In genomic region chr10:35446439-35446838, GRCh38 we compare ENCODE assay signal across 17 cellular contexts.
A peak's percentile ranks its signal among the peaks of the same experiment; 100 is the strongest.
DNase-seq lines count a peak whose midpoint lies in the region; ATAC-seq and TF ChIP-seq lines count a peak whose summit lies in the region.
"Had no signal": no experiment of that assay in that cellular context is flagged by ENCODE, and none has a peak within 500 bp of the region (broad histone marks: within the 10 kb centered on the region; RNA-seq: fewer than 3 reads in every experiment).

No MANE protein-coding gene starts in this region.

- H3K27me3 Mint-ChIP-seq in natural killer cell (ENCODE audit: low read depth in 2 of 2): no peaks in the 10 kb centered on the region
- H3K27me3 Mint-ChIP-seq in natural killer cell treated with Interleukin-12 subunit alpha and Interleukin-12 subunit beta and Interleukin-15 and Interleukin-18, amount 100 ng/mL, for 72 hours: no peaks in the 10 kb centered on the region
- H3K27me3 Mint-ChIP-seq in memory B cell: no peaks in the 10 kb centered on the region
- H3K27me3 Mint-ChIP-seq: activated naive CD8-positive, alpha-beta T cell treated with anti-CD3 and anti-CD28 coated beads, Interleukin-2, amount 10 ng/mL, durations not matched to agents 7 days and 5 days had no signal

- peak overlapping the region; percentile 75 for H3K27ac ChIP-seq in caudate nucleus (ENCODE audit: low read depth, low read length)

- no peak for ATAC-seq in natural killer cell
- ATAC-seq in natural killer cell treated with Interleukin-12 subunit alpha and Interleukin-12 subunit beta and Interleukin-15 and Interleukin-18, amount 100 ng/mL, for 72 hours: no peak
- ATAC-seq in memory B cell (ENCODE audit: low read depth): no peak
- ATAC-seq in HG03378 (IDR thresholded peaks at IDR 0.05; ENCODE audit: unreplicated experiment): no peak
- ATAC-seq in HG02623 (IDR thresholded peaks at IDR 0.05; ENCODE audit: unreplicated experiment): no peak
- ATAC-seq in HG03521 (IDR thresholded peaks at IDR 0.05; ENCODE audit: unreplicated experiment): no peak
- ATAC-seq: left lobe of liver had no signal

- intact Hi-C loops in natural killer cell (cut with micrococcal nuclease): loop anchor here (10.0 kb wide), 1 partner anchor 92 kb away; no protein-coding TSS in a partner anchor

- H3K4me3 Mint-ChIP-seq in natural killer cell (no peak overlapping the region), memory B cell (no peak overlapping the region)
- H3K4me3 Mint-ChIP-seq in natural killer cell treated with Interleukin-12 subunit alpha and Interleukin-12 subunit beta and Interleukin-15 and Interleukin-18, amount 100 ng/mL, for 72 hours: no peak overlapping the region
- H3K4me3 Mint-ChIP-seq: activated naive CD8-positive, alpha-beta T cell treated with anti-CD3 and anti-CD28 coated beads, Interleukin-2, amount 10 ng/mL, durations not matched to agents 7 days and 5 days; H9; nephron had no signal

- DNase-seq in natural killer cell (no peak), caudate nucleus (lab: John Stamatoyannopoulos, UW) (no peak), memory B cell (ENCODE audit: low spot score in 2 of 2) (no peak), GM19238 (ENCODE audit: insufficient read length, low spot score) (no peak)
- no peak for DNase-seq in natural killer cell treated with Interleukin-12 subunit alpha and Interleukin-12 subunit beta and Interleukin-15 and Interleukin-18, amount 100 ng/mL, for 72 hours (ENCODE audit: low spot score)
- DNase-seq: activated CD4-positive, alpha-beta T cell treated with anti-CD3 and anti-CD28 coated beads, Interleukin-2, amount 50 U/mL, for 1 hour; activated naive CD8-positive, alpha-beta T cell treated with anti-CD3 and anti-CD28 coated beads, Interleukin-2, amount 10 ng/mL, durations not matched to agents 7 days and 5 days; effector memory CD4-positive, alpha-beta T cell; GF-D8; H9; NCI-H2081 treated with DMSO at 0.1 percent for 48 hours; NCI-H524 had no signal

- H3K27ac Mint-ChIP-seq in natural killer cell (peak overlapping the region; percentile 92 to 97), memory B cell (peak overlapping the region; percentile 12)
- H3K27ac Mint-ChIP-seq in natural killer cell treated with Interleukin-12 subunit alpha and Interleukin-12 subunit beta and Interleukin-15 and Interleukin-18, amount 100 ng/mL, for 72 hours: peak overlapping the region in 1 of 2 donors; percentile 91
- H3K27ac Mint-ChIP-seq: activated naive CD8-positive, alpha-beta T cell treated with anti-CD3 and anti-CD28 coated beads, Interleukin-2, amount 10 ng/mL, durations not matched to agents 7 days and 5 days had no signal

- H3K9me3 Mint-ChIP-seq in natural killer cell (peaks cover 7 to 18% of the 10 kb centered on the region in 2 donors), memory B cell (peaks cover 15% of the 10 kb centered on the region)
- H3K9me3 Mint-ChIP-seq in natural killer cell treated with Interleukin-12 subunit alpha and Interleukin-12 subunit beta and Interleukin-15 and Interleukin-18, amount 100 ng/mL, for 72 hours: peaks cover 19% of the 10 kb centered on the region

- H3K36me3 Mint-ChIP-seq in natural killer cell: peaks cover 6% of the 10 kb centered on the region
- peaks cover 32% of the 10 kb centered on the region for H3K36me3 Mint-ChIP-seq in natural killer cell treated with Interleukin-12 subunit alpha and Interleukin-12 subunit beta and Interleukin-15 and Interleukin-18, amount 100 ng/mL, for 72 hours
- peaks cover 19% of the 10 kb centered on the region for H3K36me3 Mint-ChIP-seq in memory B cell

- H3K4me1 Mint-ChIP-seq in natural killer cell (peaks cover 76 to 78% of the 10 kb centered on the region in 2 donors), memory B cell (peaks cover 46% of the 10 kb centered on the region)
- H3K4me1 Mint-ChIP-seq in natural killer cell treated with Interleukin-12 subunit alpha and Interleukin-12 subunit beta and Interleukin-15 and Interleukin-18, amount 100 ng/mL, for 72 hours (ENCODE audit: low read depth in 2 of 2): peaks cover 62 to 67% of the 10 kb centered on the region in 2 donors

- no peak for TF ChIP-seq CTCF in natural killer cell (IDR thresholded peaks at IDR 0.05)
